In the genomic region with DNA sequence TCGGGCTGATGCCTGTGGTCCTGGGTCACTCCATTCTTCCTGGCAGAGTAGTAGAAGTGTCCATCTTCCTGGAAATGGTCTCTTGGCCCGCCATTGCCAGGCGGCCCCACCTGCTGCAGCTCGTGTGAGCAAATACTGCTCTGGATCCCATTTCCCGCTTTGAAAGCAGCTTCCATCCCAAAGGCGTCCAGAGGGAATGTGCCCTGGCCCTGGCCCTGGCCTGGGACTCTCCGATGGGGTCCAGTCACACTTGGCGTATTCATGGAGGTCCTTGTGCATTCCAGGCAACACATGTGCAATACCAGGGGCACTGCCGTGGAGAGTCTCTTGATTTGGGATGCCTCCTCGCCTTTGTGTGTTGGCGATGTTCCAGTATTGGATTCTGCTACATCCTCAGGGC, we compare ENCODE assay signal across 25 cellular contexts.
"Had no signal": no experiment of that assay in that cellular context is flagged by ENCODE, and none has a peak within 500 bp of the region (broad histone marks: within the 10 kb centered on the region; RNA-seq: fewer than 3 reads in every experiment).

No MANE protein-coding gene starts in this region.

- H3K4me1 ChIP-seq: foreskin keratinocyte, vagina had no signal

- ATAC-seq: activated T-cell treated with anti-CD3 and anti-CD28 coated beads, Interleukin-2, amount 50 U/mL, for 4 hours; foreskin keratinocyte; left ventricle myocardium superior; right cardiac atrium; stimulated activated effector memory CD8-positive, alpha-beta T cell treated with anti-CD3 and anti-CD28 coated beads, Interleukin-12 subunit alpha, Interleukin-12 subunit beta, amount 100 ng/mL, for 72 hours; stimulated activated naive CD8-positive, alpha-beta T cell treated with anti-CD3 and anti-CD28 coated beads, Interleukin-15, amount 100 ng/mL, for 72 hours; WTC11 had no signal

- H3K27ac Mint-ChIP-seq: activated naive CD8-positive, alpha-beta T cell; activated T-helper 2 cell treated with anti-CD3 and anti-CD28 coated beads, Interferon-gamma antibody, Interleukin-2, Interleukin-4, amounts not matched to agents 10 μg/mL and 5 μg/mL and 100 μg/mL, durations not matched to agents 14 hours and 24 hours and 36 hours; memory B cell; nephron; stimulated activated effector memory CD8-positive, alpha-beta T cell treated with anti-CD3 and anti-CD28 coated beads, Interleukin-12 subunit alpha, Interleukin-12 subunit beta, amount 100 ng/mL, for 72 hours; stimulated activated naive CD8-positive, alpha-beta T cell treated with anti-CD3 and anti-CD28 coated beads, Interleukin-15, amount 100 ng/mL, for 72 hours; T-helper 1 cell treated with Interleukin-12 subunit alpha and Interleukin-12 subunit beta and Interleukin-4 antibody, amounts not matched to agents 30 μg/mL and 1 μg/mL, for 36 hours had no signal

- H3K4me3 Mint-ChIP-seq: activated naive CD8-positive, alpha-beta T cell; activated T-cell treated with anti-CD3 and anti-CD28 coated beads, Interleukin-2, amount 50 U/mL, for 4 hours; memory B cell; nephron; stimulated activated effector memory CD8-positive, alpha-beta T cell treated with anti-CD3 and anti-CD28 coated beads, Interleukin-12 subunit alpha, Interleukin-12 subunit beta, amount 100 ng/mL, for 72 hours; stimulated activated naive CD8-positive, alpha-beta T cell treated with anti-CD3 and anti-CD28 coated beads, Interleukin-15, amount 100 ng/mL, for 72 hours; T-helper 1 cell treated with Interleukin-12 subunit alpha and Interleukin-12 subunit beta and Interleukin-4 antibody, amounts not matched to agents 30 μg/mL and 1 μg/mL, for 36 hours; WTC11 had no signal

- H3K36me3 ChIP-seq: neutrophil had no signal

- H3K27me3 ChIP-seq: foreskin keratinocyte, neutrophil, ovary, vagina had no signal

- DNase-seq: activated CD8-positive, alpha-beta memory T cell treated with anti-CD3 and anti-CD28 coated beads for 24 hours; activated CD8-positive, alpha-beta memory T cell treated with anti-CD3 and anti-CD28 coated beads, Interleukin-2, amount 50 U/mL, for 4 hours; activated naive CD4-positive, alpha-beta T cell; activated T-cell treated with anti-CD3 and anti-CD28 coated beads, Interleukin-2, amount 50 U/mL, for 4 hours; amniotic stem cell; cerebellar nuclear complex; effector CD4-positive, alpha-beta T cell; foreskin keratinocyte; left ventricle myocardium superior; right cardiac atrium; stimulated activated CD4-positive, alpha-beta T cell treated with anti-CD3 and anti-CD28 coated beads, Interleukin-2, amount 100 ng/mL, for 24 hours; stimulated activated naive CD8-positive, alpha-beta T cell treated with anti-CD3 and anti-CD28 coated beads, Interleukin-15, amount 100 ng/mL, for 72 hours; T1000; trophoblast cell had no signal

- H3K4me3 ChIP-seq: ovary, skin epidermis, vagina had no signal

- H3K4me1 Mint-ChIP-seq: memory B cell; nephron; stimulated activated effector memory CD8-positive, alpha-beta T cell treated with anti-CD3 and anti-CD28 coated beads, Interleukin-12 subunit alpha, Interleukin-12 subunit beta, amount 100 ng/mL, for 72 hours; stimulated activated naive CD8-positive, alpha-beta T cell treated with anti-CD3 and anti-CD28 coated beads, Interleukin-15, amount 100 ng/mL, for 72 hours; WTC11 had no signal

- H3K27ac ChIP-seq: foreskin keratinocyte, neutrophil, ovary, skin epidermis, vagina had no signal

- H3K27me3 Mint-ChIP-seq: activated naive CD8-positive, alpha-beta T cell; memory B cell; stimulated activated naive CD8-positive, alpha-beta T cell treated with anti-CD3 and anti-CD28 coated beads, Interleukin-15, amount 100 ng/mL, for 72 hours had no signal
